24 cellular contexts compared by ENCODE assay signal in the genomic region with DNA sequence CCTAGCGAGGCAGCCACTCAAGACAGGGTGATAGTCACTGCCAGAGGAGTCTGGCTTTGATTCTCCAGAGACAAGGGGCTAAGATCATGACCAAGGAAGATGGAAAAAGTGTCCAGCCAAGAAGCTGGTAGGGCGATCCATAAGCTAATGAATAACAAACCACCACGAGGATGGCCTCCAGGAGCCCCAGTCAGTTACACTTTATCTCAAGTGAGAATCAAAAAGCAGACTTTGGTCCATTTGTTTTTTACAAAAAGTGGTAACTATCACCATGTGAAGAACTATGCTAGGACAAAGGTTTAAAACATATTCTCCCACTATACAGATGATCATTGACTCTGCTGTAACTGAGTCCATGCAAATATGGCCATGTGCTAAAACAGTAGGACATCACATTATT.
"Had no signal": no experiment of that assay in that cellular context is flagged by ENCODE, and none has a peak within 500 bp of the region (broad histone marks: within the 10 kb centered on the region; RNA-seq: fewer than 3 reads in every experiment).

No MANE protein-coding gene starts in this region.

- H3K27ac ChIP-seq: lower lobe of right lung, parathyroid adenoma, prostate gland, spleen, testis, tibial nerve had no signal

- H3K9ac ChIP-seq: parathyroid adenoma had no signal

- DNase-seq: cortex of kidney; dorsolateral prefrontal cortex; effector CD8-positive, alpha-beta T cell; foreskin melanocyte; head of caudate nucleus; hypothalamus; islet precursor cell; left ventricle myocardium inferior; lower lobe of right lung; nephron progenitor cell; retina; spleen; stimulated activated CD4-positive, alpha-beta T cell treated with anti-CD3 and anti-CD28 coated beads, Interleukin-15, amount 100 ng/mL, for 24 hours; stimulated activated CD4-positive, alpha-beta T cell treated with anti-CD3 and anti-CD28 coated beads, Interleukin-1b, Interleukin-23, amount 100 ng/mL, for 48 hours; stimulated activated CD4-positive, alpha-beta T cell treated with anti-CD3 and anti-CD28 coated beads, Interleukin-4, amount 100 ng/mL, for 24 hours; stimulated activated naive B cell treated with anti-CD40 and anti-IgM and Interleukin-4, amounts not matched to agents 10 μg/mL and 1 μg/mL and 100 μg/mL, for 72 hours; stimulated activated naive CD8-positive, alpha-beta T cell treated with anti-CD3 and anti-CD28 coated beads, Interleukin-15, amount 100 ng/mL, for 72 hours; testis had no signal

- H2AFZ ChIP-seq: parathyroid adenoma had no signal

- ATAC-seq: sciatic nerve; stimulated activated naive B cell treated with anti-CD40 and anti-IgM and Interleukin-4, amounts not matched to agents 10 μg/mL and 1 μg/mL and 100 μg/mL, for 72 hours; stimulated activated naive CD8-positive, alpha-beta T cell treated with anti-CD3 and anti-CD28 coated beads, Interleukin-15, amount 100 ng/mL, for 72 hours had no signal

- H3K4me1 ChIP-seq: prostate gland, testis had no signal

- H3K9me3 ChIP-seq: left ventricle myocardium inferior, lower lobe of right lung, prostate gland, spleen, testis, tibial nerve had no signal

- H3K4me3 Mint-ChIP-seq: memory B cell; mesothelial cell of epicardium; nephron progenitor cell; stimulated activated naive B cell treated with anti-CD40 and anti-IgM and Interleukin-4, amounts not matched to agents 10 μg/mL and 1 μg/mL and 100 μg/mL, for 72 hours; stimulated activated naive CD8-positive, alpha-beta T cell treated with anti-CD3 and anti-CD28 coated beads, Interleukin-15, amount 100 ng/mL, for 72 hours had no signal

- H3K36me3 ChIP-seq: prostate gland had no signal

- H3K4me3 ChIP-seq: dorsolateral prefrontal cortex, left ventricle myocardium inferior, lower lobe of right lung, prostate gland, spleen, testis, tibial nerve had no signal

- H3K27me3 ChIP-seq: dorsolateral prefrontal cortex, spleen, testis, tibial nerve had no signal

- H3K9me3 Mint-ChIP-seq: memory B cell; mesothelial cell of epicardium; nephron progenitor cell; stimulated activated naive B cell treated with anti-CD40 and anti-IgM and Interleukin-4, amounts not matched to agents 10 μg/mL and 1 μg/mL and 100 μg/mL, for 72 hours; stimulated activated naive CD8-positive, alpha-beta T cell treated with anti-CD3 and anti-CD28 coated beads, Interleukin-15, amount 100 ng/mL, for 72 hours had no signal

- H3K27ac Mint-ChIP-seq: memory B cell; mesothelial cell of epicardium; nephron progenitor cell; stimulated activated naive B cell treated with anti-CD40 and anti-IgM and Interleukin-4, amounts not matched to agents 10 μg/mL and 1 μg/mL and 100 μg/mL, for 72 hours; stimulated activated naive CD8-positive, alpha-beta T cell treated with anti-CD3 and anti-CD28 coated beads, Interleukin-15, amount 100 ng/mL, for 72 hours had no signal
